Comparison of ENCODE assay signal across 9 cellular contexts in genomic region chr3:187291001-187291511, GRCh38. TPM values are rescaled to one million over a fixed set of nuclear protein-coding genes. Genes with fewer than 3 reads are reported as not detected.
A peak's percentile ranks its signal among the peaks of the same experiment; 100 is the strongest.
DNase-seq lines count a peak whose midpoint lies in the region; ATAC-seq and TF ChIP-seq lines count a peak whose summit lies in the region.
"Had no signal": no experiment of that assay in that cellular context is flagged by ENCODE, and none has a peak within 500 bp of the region (broad histone marks: within the 10 kb centered on the region; RNA-seq: fewer than 3 reads in every experiment).

No MANE protein-coding gene starts in this region.

- DNase-seq in left lobe of liver (ENCODE audit: low spot score) (peak; percentile 52), stomach (no peak), DMS79 treated with DMSO at 0.1 percent for 48 hours (lab: John Stamatoyannopoulos, UW) (no peak), mesenteric fat pad (ENCODE audit: low spot score) (no peak), NCI-H128 (lab: John Stamatoyannopoulos, UW; ENCODE audit: unreplicated experiment) (no peak), OCI-M1 (lab: John Stamatoyannopoulos, UW) (no peak)
- DNase-seq: activated effector memory CD4-positive, alpha-beta T cell treated with Interleukin-2 at 50 U/mL for 16 hours had no signal

- H3K36me3 ChIP-seq in HUES48 (ENCODE audit: control insufficient read depth, insufficient read depth, low read length) (no peaks in the 10 kb centered on the region), duodenal mucosa (ENCODE audit: control insufficient read depth in 1 of 2, insufficient read depth in 2 of 2, low read length in 2 of 2) (no peaks in the 10 kb centered on the region), stomach (no peaks in the 10 kb centered on the region)

- no peaks in the 10 kb centered on the region for H3K9me3 ChIP-seq in HUES48 (ENCODE audit: control insufficient read depth, insufficient read depth, low read length)
- H3K9me3 ChIP-seq in duodenal mucosa (ENCODE audit: control insufficient read depth in 1 of 2, low read length in 2 of 2): no peaks in the 10 kb centered on the region
- no peaks in the 10 kb centered on the region for H3K9me3 ChIP-seq in stomach

- H3K9ac ChIP-seq in HUES48 (ENCODE audit: low read depth, low read length): no peak overlapping the region
- H3K9ac ChIP-seq in duodenal mucosa (ENCODE audit: low read depth in 1 of 2, low read length in 2 of 2): no peak overlapping the region

- WGBS in stomach, 5 donors: 2 to 15% (median 13%) methylated on average over 6 of the region's 6 CpGs

- peaks cover 27% of the 10 kb centered on the region for H3K4me1 ChIP-seq in HUES48 (ENCODE audit: control insufficient read depth, insufficient read depth, low read length)
- no peaks in the 10 kb centered on the region for H3K4me1 ChIP-seq in duodenal mucosa (ENCODE audit: control insufficient read depth in 1 of 2, insufficient read depth in 2 of 2, low read length in 2 of 2)
- H3K4me1 ChIP-seq in stomach: peaks cover 8 to 49% (median 25%) of the 10 kb centered on the region in 4 donors

- TF ChIP-seq EP300 in stomach (IDR thresholded peaks at IDR 0.05): no peak

- peak; percentile 9 for ATAC-seq in left lobe of liver

- H3K4me3 ChIP-seq in HUES48 (ENCODE audit: low read depth, low read length): peak overlapping the region; percentile 63
- H3K4me3 ChIP-seq in duodenal mucosa (ENCODE audit: low read depth in 1 of 2, low read length in 2 of 2): peak overlapping the region; percentile 30 to 36
- peak overlapping the region in 3 of 4 donors; percentile 8 to 30 (median 24) for H3K4me3 ChIP-seq in stomach

- TF ChIP-seq POLR2A in stomach (IDR thresholded peaks at IDR 0.05): no peak

- intact Hi-C loops in stomach (cut with DNase I; ENCODE audit: low total_unique reads): no loop called here

- H3K27me3 ChIP-seq in HUES48 (ENCODE audit: control insufficient read depth, insufficient read depth, low read length) (0 out of 2 replicates have a peak, but pooled peaks cover 20% of the 10 kb centered on the region), duodenal mucosa (ENCODE audit: control insufficient read depth in 1 of 2, insufficient read depth in 2 of 2, low read length in 2 of 2) (peaks cover 0 to 3% of the 10 kb centered on the region in 2 donors), stomach (no peaks in the 10 kb centered on the region)

- H3K27ac ChIP-seq in HUES48 (ENCODE audit: low read depth, low read length) (no peak overlapping the region), duodenal mucosa (ENCODE audit: low read depth, low read length) (no peak overlapping the region), stomach (peak overlapping the region in 2 of 5 donors; percentile 8 to 53)

- no peak for TF ChIP-seq CTCF in stomach (IDR thresholded peaks at IDR 0.05)

RNA-seq across cellular contexts. Expression of gene MASP1, which starts 0.5 kb away (rescaled TPM):
- total RNA-seq in left lobe of liver (93.7 TPM), stomach (1 to 10 TPM in 2 of 5 donors, under 1 TPM in 1, not detected in 2; 0.58 to 2.9 (median 1.6) TPM), mesenteric fat pad (3.2 TPM)
- polyA plus RNA-seq in stomach: under 1 TPM; 0.15 to 0.83 (median 0.31) TPM

Comparison
In these comparisons a context has a peak if more than half of its experiments do, and no peak if none do; other contexts are left out.
1. RNA of gene MASP1, which starts 0.5 kb away (total RNA-seq): 93.7 TPM in left lobe of liver (single experiment); 3.2 TPM in mesenteric fat pad (single experiment) and 0.58 to 2.9 TPM in stomach; every median in the first group is over 10 times any median in the second.
2. Peak in every context shown above with its lines, with median percentiles within 50 percentile points of each other: H3K4me3 ChIP-seq.